ENCODE assay signal across 26 cellular contexts in the genomic region with DNA sequence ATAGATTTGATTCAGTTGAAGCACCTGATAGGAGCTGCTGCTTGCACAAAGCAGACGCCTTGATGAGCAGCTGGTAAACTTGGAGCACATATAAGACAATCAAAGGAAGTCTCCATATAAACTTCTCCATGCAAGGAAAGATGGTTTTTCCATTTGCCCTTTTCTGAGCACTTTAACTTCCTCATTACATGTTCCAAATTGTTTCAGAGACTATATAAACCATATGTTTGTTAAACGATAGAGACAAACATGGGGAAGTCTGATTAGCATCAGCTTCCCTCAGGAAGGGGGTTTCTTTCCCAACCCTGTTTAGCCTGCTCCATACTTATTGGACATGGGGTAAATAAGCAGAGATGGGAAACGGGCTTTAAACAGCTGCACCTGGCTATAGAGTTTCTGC.
"Had no signal": no experiment of that assay in that cellular context is flagged by ENCODE, and none has a peak within 500 bp of the region (broad histone marks: within the 10 kb centered on the region; RNA-seq: fewer than 3 reads in every experiment).

No MANE protein-coding gene starts in this region.

- H3K27me3 ChIP-seq: pancreas, stomach, testis, thyroid gland, transverse colon, upper lobe of left lung, vagina had no signal

- ATAC-seq: left ventricle myocardium superior; lower lobe of right lung; naive thymus-derived CD8-positive, alpha-beta T cell; pancreas; right cardiac atrium; sciatic nerve; stimulated activated naive B cell treated with anti-CD40 and anti-IgM and Interleukin-4, amounts not matched to agents 10 μg/mL and 1 μg/mL and 100 μg/mL, for 72 hours; stimulated activated naive CD8-positive, alpha-beta T cell treated with anti-CD3 and anti-CD28 coated beads, Interleukin-15, Interleukin-2, amounts not matched to agents 100 U/mL and 50 U/mL, for 24 hours had no signal

- H3K4me1 ChIP-seq: lower lobe of right lung, pancreas, prostate gland, stomach, testis, thyroid gland, transverse colon, vagina had no signal

- H3K36me3 ChIP-seq: pancreas, prostate gland, vagina had no signal

- H3K27ac ChIP-seq: lower lobe of right lung, pancreas, prostate gland, skin epidermis, stomach, testis, thyroid gland, transverse colon, upper lobe of left lung, vagina had no signal

- H3K9me3 ChIP-seq: lower lobe of right lung, pancreas, prostate gland, stomach, testis, thyroid gland, transverse colon, upper lobe of left lung, vagina had no signal

- DNase-seq: islet precursor cell; left ventricle myocardium superior; lower lobe of right lung; mammary epithelial cell; mesenchymal stem cell; naive thymus-derived CD8-positive, alpha-beta T cell; nucleus accumbens; pancreas; posterior cingulate gyrus; retina; right cardiac atrium; stimulated activated CD4-positive, alpha-beta T cell treated with anti-CD3 and anti-CD28 coated beads, Interleukin-12 subunit alpha, Interleukin-12 subunit beta, amount 100 ng/mL, for 4 hours; stimulated activated CD4-positive, alpha-beta T cell treated with anti-CD3 and anti-CD28 coated beads, Interleukin-15, amount 100 ng/mL, for 24 hours; stimulated activated CD4-positive, alpha-beta T cell treated with anti-CD3 and anti-CD28 coated beads, Interleukin-2, amount 100 ng/mL, for 24 hours; stimulated activated CD4-positive, alpha-beta T cell treated with anti-CD3 and anti-CD28 coated beads, Interleukin-4, amount 100 ng/mL, for 1 hour; stimulated activated naive B cell treated with anti-CD40 and anti-IgM and Interleukin-4, amounts not matched to agents 10 μg/mL and 1 μg/mL and 100 μg/mL, for 72 hours; stimulated activated naive CD8-positive, alpha-beta T cell treated with anti-CD3 and anti-CD28 coated beads, Interleukin-15, Interleukin-2, amounts not matched to agents 100 U/mL and 50 U/mL, for 24 hours; stomach; testis; thyroid gland; transverse colon; upper lobe of left lung had no signal

- H3K4me3 ChIP-seq: lower lobe of right lung, pancreas, prostate gland, skin epidermis, stomach, testis, thyroid gland, transverse colon, upper lobe of left lung, vagina had no signal

- FAIRE-seq: pancreas had no signal
